Comparison of ENCODE assay signal across 21 cellular contexts in genomic region chr19:33640773-33641172, GRCh38. TPM values are rescaled to one million over a fixed set of nuclear protein-coding genes. Genes with fewer than 3 reads are reported as not detected.
"Had no signal": no experiment of that assay in that cellular context is flagged by ENCODE, and none has a peak within 500 bp of the region (broad histone marks: within the 10 kb centered on the region; RNA-seq: fewer than 3 reads in every experiment).

No MANE protein-coding gene starts in this region.

- H3K4me3 ChIP-seq: lung, neural progenitor cell, pancreas, right lobe of liver had no signal

- H3K9me3 ChIP-seq: pancreas, right lobe of liver had no signal

- H3K27ac ChIP-seq: neural progenitor cell, pancreas, right lobe of liver had no signal

- DNase-seq: activated CD4-positive, alpha-beta T cell treated with anti-CD3 and anti-CD28 coated beads for 36 hours; activated CD4-positive, alpha-beta T cell treated with anti-CD3 and anti-CD28 coated beads, Interleukin-2, amount 50 U/mL, for 48 hours; activated naive CD4-positive, alpha-beta T cell treated with anti-CD3 and anti-CD28 coated beads, Interleukin-2, amount 10 ng/mL, durations not matched to agents 7 days and 5 days; activated naive CD8-positive, alpha-beta T cell treated with anti-CD3 and anti-CD28 coated beads, Interleukin-2, amount 50 U/mL, for 24 hours; activated T-cell treated with anti-CD3 and anti-CD28 coated beads, Interleukin-2, amount 50 U/mL, for 1 hour; anterior cingulate cortex; caudate nucleus; erythroblast; hypothalamus; left colon; right lobe of liver; stimulated activated CD4-positive, alpha-beta T cell treated with anti-CD3 and anti-CD28 coated beads, Interleukin-4, amount 100 ng/mL, for 4 hours had no signal

- H3K36me3 ChIP-seq: neural progenitor cell, pancreas, right lobe of liver had no signal

- ATAC-seq: activated CD4-positive, alpha-beta T cell treated with anti-CD3 and anti-CD28 coated beads for 36 hours; activated naive CD8-positive, alpha-beta T cell treated with anti-CD3 and anti-CD28 coated beads, Interleukin-2, amount 50 U/mL, for 24 hours; activated T-helper 17 cell treated with anti-CD3 and anti-CD28 coated beads, Interleukin-2, amount 50 U/mL, for 72 hours; left colon; pancreas; stimulated activated memory B cell treated with anti-CD40 and anti-IgM and Interleukin-4, amounts not matched to agents 10 μg/mL and 1 μg/mL and 100 μg/mL, for 72 hours had no signal

- H3K27me3 ChIP-seq: neural progenitor cell, right lobe of liver had no signal

- H3K9ac ChIP-seq: neural progenitor cell had no signal

- FAIRE-seq: colon, endometrium, frontal cortex, pancreas had no signal

- H3K4me2 ChIP-seq: neural progenitor cell had no signal

- H2AFZ ChIP-seq: neural progenitor cell had no signal

- H3K4me1 ChIP-seq: neural progenitor cell, pancreas, right lobe of liver had no signal

RNA-seq across cellular contexts. Expression of gene CHST8, which starts 19.0 kb away (rescaled TPM):
- total RNA-seq: activated CD4-positive, alpha-beta T cell treated with anti-CD3 and anti-CD28 coated beads for 36 hours; activated T-helper 17 cell treated with anti-CD3 and anti-CD28 coated beads, Interleukin-2, amount 50 U/mL, for 72 hours; left colon; T-helper 2 cell treated with Interferon-gamma antibody and Interleukin-4, amounts not matched to agents 100 ng/mL and 5 ng/mL, for 36 hours had no signal
